17 cellular contexts compared by ENCODE assay signal in genomic region chr4:54607067-54607466, GRCh38. TPM values are rescaled to one million over a fixed set of nuclear protein-coding genes. Genes with fewer than 3 reads are reported as not detected.
DNase-seq lines count a peak whose midpoint lies in the region; TF ChIP-seq lines count a peak whose summit lies in the region.
"Had no signal": no experiment of that assay in that cellular context is flagged by ENCODE, and none has a peak within 500 bp of the region (broad histone marks: within the 10 kb centered on the region; RNA-seq: fewer than 3 reads in every experiment).

No MANE protein-coding gene starts in this region.

- no peak overlapping the region for H3K4me3 ChIP-seq in A673 (ENCODE audit: low read depth, low read length, poor library complexity, severe bottlenecking)
- H3K4me3 ChIP-seq: GM12878 had no signal

- no peaks in the 10 kb centered on the region for H3K27me3 ChIP-seq in A673 (replicated peaks; ENCODE audit: insufficient read depth, low read depth, low read length, poor library complexity)

- no peaks in the 10 kb centered on the region for H3K36me3 ChIP-seq in A673 (ENCODE audit: insufficient read depth, low read length, poor library complexity, severe bottlenecking)

- H3K27ac ChIP-seq in A673 (ENCODE audit: low read depth, low read length, poor library complexity, severe bottlenecking) = no peak overlapping the region
- H3K27ac ChIP-seq: C4-2B had no signal

- no TSS peak for BruUV-seq in A673 (replicated peaks; lab: Mats Ljungman, UMichigan)

- POLR2A ChIA-PET in A673 (lab: Charles Lee; ENCODE audit: low non-redundant PET) = interaction anchor here (0.6 kb wide), 1 partner anchor 340 kb away, joined by 3 read pairs; no protein-coding TSS in a partner anchor

- CTCF ChIA-PET in A673 (lab: Charles Lee) = no interaction called here

- no peak for TF ChIP-seq CTCF in A673 (conservative IDR thresholded peaks at IDR 0.05; ENCODE audit: low read depth, low read length)

- peak; percentile 81 for DNase-seq in DMS79 (lab: John Stamatoyannopoulos, UW)
- peak; percentile 41 to 51 for DNase-seq in NCI-H187 (lab: John Stamatoyannopoulos, UW)
- peak; percentile 80 to 90 for DNase-seq in NCI-H524 (lab: John Stamatoyannopoulos, UW)
- peak; percentile 56 for DNase-seq in RPMI7951 (ENCODE audit: low read depth)
- no peak for DNase-seq in A673 (ENCODE audit: low spot score)
- DNase-seq in NCI-H1105 (lab: John Stamatoyannopoulos, UW) = no peak
- DNase-seq in activated T-cell treated with anti-CD3 and anti-CD28 coated beads, Interleukin-2, amount 50 U/mL, for 48 hours = no peak
- DNase-seq: AML-193; CD4-positive, alpha-beta T cell; DMS153; DND-41; EL; H9 had no signal

- no peaks in the 10 kb centered on the region for H3K9me3 ChIP-seq in A673 (ENCODE audit: low read depth, low read length, poor library complexity, severe bottlenecking)

- no peaks in the 10 kb centered on the region for H3K4me1 ChIP-seq in A673 (ENCODE audit: insufficient read depth, low read length, poor library complexity, severe bottlenecking)

- intact Hi-C loops in A673 (cut with micrococcal nuclease; ENCODE audit: unreplicated experiment) = no loop called here

RNA-seq across cellular contexts. Expression of gene KIT, which starts 50.7 kb away (rescaled TPM):
- 0.20 and 0.48 TPM in 2 replicates for total RNA-seq in RPMI7951 (2014; rRNA removed; shearing (Covaris generic))
- total RNA-seq in A673 (2021) = 9.4 and 9.5 TPM in 2 replicates
- total RNA-seq: G401, GM12878, HT-29 had no signal

Comparison
In these comparisons a context has a peak if more than half of its experiments do, and no peak if none do; other contexts are left out.
1. DNase-seq: peak in DMS79 (single experiment), NCI-H187 (2 of 2), NCI-H524 (2 of 2) and RPMI7951 (single experiment); none in A673 (single experiment), NCI-H1105 (single experiment) and activated T-cell treated with anti-CD3 and anti-CD28 coated beads, Interleukin-2, amount 50 U/mL, for 48 hours (0 of 2).